17 cellular contexts compared by ENCODE assay signal in the genomic region with DNA sequence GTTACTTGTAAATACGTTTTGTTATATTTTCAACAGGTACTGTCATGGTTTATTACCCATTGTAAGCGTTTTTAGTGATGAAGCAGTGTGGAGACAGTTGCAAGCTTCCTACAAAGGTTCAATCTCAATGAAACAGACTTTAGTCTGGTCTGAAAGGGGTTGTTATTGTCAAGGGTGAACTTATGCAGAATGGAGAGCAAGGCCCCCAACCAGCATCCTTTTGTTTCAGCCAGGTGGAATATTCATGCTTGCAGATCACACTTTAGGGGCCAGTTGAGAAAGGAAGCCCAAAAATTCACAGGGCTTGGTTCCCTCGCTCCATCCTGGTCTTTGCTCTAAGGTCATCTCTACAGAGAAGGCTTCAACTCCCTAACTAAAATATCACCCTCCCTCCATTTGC.
"Had no signal": no experiment of that assay in that cellular context is flagged by ENCODE, and none has a peak within 500 bp of the region (broad histone marks: within the 10 kb centered on the region; RNA-seq: fewer than 3 reads in every experiment).

No MANE protein-coding gene starts in this region.

- H3K36me3 ChIP-seq: colonic mucosa, neutrophil, thyroid gland had no signal

- H3K9me3 ChIP-seq: body of pancreas, colonic mucosa, neutrophil, thyroid gland had no signal

- H3K27me3 ChIP-seq: body of pancreas, colonic mucosa, foreskin keratinocyte, thyroid gland had no signal

- H3K27ac Mint-ChIP-seq: activated naive CD8-positive, alpha-beta T cell treated with anti-CD3 and anti-CD28 coated beads for 36 hours; stimulated activated memory B cell treated with anti-CD40 and anti-IgM and Interleukin-4, amounts not matched to agents 10 μg/mL and 1 μg/mL and 100 μg/mL, for 72 hours had no signal

- H3K27me3 Mint-ChIP-seq: stimulated activated memory B cell treated with anti-CD40 and anti-IgM and Interleukin-4, amounts not matched to agents 10 μg/mL and 1 μg/mL and 100 μg/mL, for 72 hours had no signal

- H3K36me3 Mint-ChIP-seq: activated naive CD8-positive, alpha-beta T cell treated with anti-CD3 and anti-CD28 coated beads for 36 hours; mesothelial cell of epicardium; stimulated activated memory B cell treated with anti-CD40 and anti-IgM and Interleukin-4, amounts not matched to agents 10 μg/mL and 1 μg/mL and 100 μg/mL, for 72 hours had no signal

- H3K4me1 ChIP-seq: colonic mucosa had no signal

- H3K9me3 Mint-ChIP-seq: activated naive CD8-positive, alpha-beta T cell treated with anti-CD3 and anti-CD28 coated beads for 36 hours; mesothelial cell of epicardium; stimulated activated memory B cell treated with anti-CD40 and anti-IgM and Interleukin-4, amounts not matched to agents 10 μg/mL and 1 μg/mL and 100 μg/mL, for 72 hours had no signal

- ATAC-seq: body of pancreas; foreskin keratinocyte; stimulated activated memory B cell treated with anti-CD40 and anti-IgM and Interleukin-4, amounts not matched to agents 10 μg/mL and 1 μg/mL and 100 μg/mL, for 72 hours had no signal

- H3K4me3 Mint-ChIP-seq: activated naive CD8-positive, alpha-beta T cell treated with anti-CD3 and anti-CD28 coated beads for 36 hours; stimulated activated memory B cell treated with anti-CD40 and anti-IgM and Interleukin-4, amounts not matched to agents 10 μg/mL and 1 μg/mL and 100 μg/mL, for 72 hours had no signal

- DNase-seq: activated CD4-positive, alpha-beta T cell treated with anti-CD3 and anti-CD28 coated beads, Interleukin-2, amount 50 U/mL, for 1 hour; activated CD8-positive, alpha-beta memory T cell treated with anti-CD3 and anti-CD28 coated beads for 24 hours; activated naive CD8-positive, alpha-beta T cell treated with anti-CD3 and anti-CD28 coated beads for 36 hours; amygdala; body of pancreas; central memory CD4-positive, alpha-beta T cell; colonic mucosa; effector CD4-positive, alpha-beta T cell; foreskin keratinocyte; glutamatergic neuron; kidney glomerular epithelial cell; retina; stimulated activated CD4-positive, alpha-beta T cell treated with anti-CD3 and anti-CD28 coated beads, Interleukin-2, amount 100 ng/mL, for 48 hours; thyroid gland had no signal

- H3K4me3 ChIP-seq: body of pancreas, colonic mucosa, thyroid gland had no signal

- H3K27ac ChIP-seq: body of pancreas, colonic mucosa, foreskin keratinocyte, neutrophil, thyroid gland had no signal
